18 cellular contexts compared by ENCODE assay signal in genomic region chr16:12219992-12220391, GRCh38.
DNase-seq lines count a peak whose midpoint lies in the region; ATAC-seq and TF ChIP-seq lines count a peak whose summit lies in the region.
"Had no signal": no experiment of that assay in that cellular context is flagged by ENCODE, and none has a peak within 500 bp of the region (broad histone marks: within the 10 kb centered on the region; RNA-seq: fewer than 3 reads in every experiment).

No MANE protein-coding gene starts in this region.

- H3K4me1 Mint-ChIP-seq in CD8-positive, alpha-beta memory T cell, result no peaks in the 10 kb centered on the region
- H3K4me1 Mint-ChIP-seq: CD14-positive monocyte had no signal

- H3K4me3 Mint-ChIP-seq in CD8-positive, alpha-beta memory T cell, result no peak overlapping the region
- H3K4me3 Mint-ChIP-seq: CD14-positive monocyte; CD4-positive, alpha-beta memory T cell; CD4-positive, CD25-positive, alpha-beta regulatory T cell had no signal

- H3K4me1 ChIP-seq in OCI-LY1 (ENCODE audit: insufficient read depth, low read length, severe bottlenecking) (peaks cover 43% of the 10 kb centered on the region), neuronal stem cell (ENCODE audit: control insufficient read depth in 2 of 2, insufficient read depth in 1 of 2, low read depth in 1 of 2, low read length in 2 of 2) (peaks cover 0 to 5% of the 10 kb centered on the region in 2 donors)
- no peaks in the 10 kb centered on the region for H3K4me1 ChIP-seq in CD8-positive, alpha-beta memory T cell (ENCODE audit: insufficient read depth, low read length)
- H3K4me1 ChIP-seq: BE2C, Caco-2 had no signal

- H2BK5ac ChIP-seq in neuronal stem cell (ENCODE audit: low read length), result no peak overlapping the region

- H3K9me2 ChIP-seq in OCI-LY1 (ENCODE audit: low read depth, low read length), result no peaks in the 10 kb centered on the region

- TF ChIP-seq CTCF in OCI-LY1 (IDR thresholded peaks at IDR 0.05; ENCODE audit: low read length), result no peak

- H3K4me2 ChIP-seq in OCI-LY1 (ENCODE audit: low read length), result no peak overlapping the region
- H3K4me2 ChIP-seq in neuronal stem cell (ENCODE audit: insufficient read depth, low read length, poor library complexity, severe bottlenecking), result no peak overlapping the region
- H3K4me2 ChIP-seq: BLaER1 had no signal

- CTCF ChIA-PET in CD8-positive, alpha-beta memory T cell (lab: Charles Lee), result no interaction called here

- no peak overlapping the region for H3K9ac ChIP-seq in OCI-LY1 (ENCODE audit: low read length)
- H3K9ac ChIP-seq in neuronal stem cell (ENCODE audit: low read depth, low read length, poor library complexity), result no peak overlapping the region
- H3K9ac ChIP-seq: BLaER1 had no signal

- DNase-seq in neuronal stem cell (ENCODE audit: low spot score), result no peak
- DNase-seq in CD8-positive, alpha-beta memory T cell, result no peak
- DNase-seq: 8988T; ACHN; BE2C; C1 segment of cervical spinal cord; Caco-2; Calu3; CD4-positive, alpha-beta memory T cell; CD4-positive, CD25-positive, alpha-beta regulatory T cell; DMS79 treated with DMSO at 0.1 percent for 48 hours; GF-D8 had no signal

- H2BK15ac ChIP-seq in neuronal stem cell (ENCODE audit: low read length), result no peak overlapping the region

- H3K4me3 ChIP-seq in OCI-LY1 (ENCODE audit: low read depth, low read length, poor library complexity, severe bottlenecking) (no peak overlapping the region), neuronal stem cell (ENCODE audit: low read length in 2 of 2) (no peak overlapping the region)
- no peak overlapping the region for H3K4me3 ChIP-seq in CD8-positive, alpha-beta memory T cell (ENCODE audit: low read length)
- H3K4me3 ChIP-seq: BLaER1 had no signal

- H3K27me3 ChIP-seq in OCI-LY1 (ENCODE audit: insufficient read depth, low read length) (no peaks in the 10 kb centered on the region), neuronal stem cell (ENCODE audit: control insufficient read depth in 3 of 3, insufficient read depth in 3 of 3, low read depth in 1 of 3, low read length in 3 of 3) (peaks cover 0 to 3% (median 0%) of the 10 kb centered on the region in 3 experiments)
- no peaks in the 10 kb centered on the region for H3K27me3 ChIP-seq in CD8-positive, alpha-beta memory T cell (ENCODE audit: insufficient read depth, low read length, poor library complexity, severe bottlenecking)
- H3K27me3 ChIP-seq: BE2C, BLaER1 had no signal

- H3K4ac ChIP-seq in neuronal stem cell (ENCODE audit: low read length), result no peak overlapping the region

- ATAC-seq in HG02623 (IDR thresholded peaks at IDR 0.05; ENCODE audit: unreplicated experiment) (no peak), GM21576 (IDR thresholded peaks at IDR 0.05; ENCODE audit: unreplicated experiment) (no peak)

- peaks cover 5 to 27% (median 12%) of the 10 kb centered on the region in 3 donors for H3K36me3 Mint-ChIP-seq in CD8-positive, alpha-beta memory T cell

- peak overlapping the region; percentile 70 for H3K18ac ChIP-seq in neuronal stem cell (ENCODE audit: low read length)

- H4K20me1 ChIP-seq in OCI-LY1 (ENCODE audit: insufficient read depth, low read length), result no peaks in the 10 kb centered on the region
- H4K20me1 ChIP-seq: BLaER1 had no signal

- H4K8ac ChIP-seq in neuronal stem cell (ENCODE audit: low read depth, low read length), result no peak overlapping the region

- H4K91ac ChIP-seq in neuronal stem cell (ENCODE audit: low read depth, low read length, poor library complexity), result no peak overlapping the region

- H3K27ac Mint-ChIP-seq in CD8-positive, alpha-beta memory T cell, result peak overlapping the region in 1 of 8 donors; percentile 24
- H3K27ac Mint-ChIP-seq: CD4-positive, CD25-positive, alpha-beta regulatory T cell had no signal

- H3K27me3 Mint-ChIP-seq in CD8-positive, alpha-beta memory T cell, result no peaks in the 10 kb centered on the region
- H3K27me3 Mint-ChIP-seq: CD4-positive, alpha-beta memory T cell; CD4-positive, CD25-positive, alpha-beta regulatory T cell had no signal

- no CpG with 5 or more reads among the region's 4 CpGs for WGBS in neuronal stem cell (ENCODE audit: extremely low coverage in 2 of 2, insufficient read length in 2 of 2, insufficient replicate concordance in 1 of 2), 2 donors

- peak overlapping the region; percentile 67 for H3K27ac ChIP-seq in OCI-LY1 (ENCODE audit: low read depth, low read length, poor library complexity, severe bottlenecking)
- H3K27ac ChIP-seq in angular gyrus (ENCODE audit: low read depth, low read length), result peak overlapping the region; percentile 26
- no peak overlapping the region for H3K27ac ChIP-seq in neuronal stem cell (replicated peaks; ENCODE audit: low read length)
- no peak overlapping the region for H3K27ac ChIP-seq in CD8-positive, alpha-beta memory T cell (ENCODE audit: low read depth, low read length)
- H3K27ac ChIP-seq: BLaER1 had no signal

- no peaks in the 10 kb centered on the region for H3K79me2 ChIP-seq in OCI-LY1 (ENCODE audit: insufficient read depth, low read length)

- no peak overlapping the region for H3K23ac ChIP-seq in neuronal stem cell (ENCODE audit: low read depth, low read length, poor library complexity)

- no peaks in the 10 kb centered on the region for H3F3A ChIP-seq in OCI-LY1 (ENCODE audit: insufficient read depth, low read length)

- H2AFZ ChIP-seq in OCI-LY1 (ENCODE audit: low read length), result no peak overlapping the region
- no peak overlapping the region for H2AFZ ChIP-seq in neuronal stem cell (ENCODE audit: low read length)

- no peak overlapping the region for H2BK12ac ChIP-seq in neuronal stem cell (ENCODE audit: low read length)

- H3K9me3 ChIP-seq in OCI-LY1 (ENCODE audit: low read length), result no peaks in the 10 kb centered on the region
- H3K9me3 ChIP-seq in neuronal stem cell (replicated peaks in 1 of 2; ENCODE audit: control insufficient read depth in 2 of 2, insufficient read depth in 1 of 2, low read depth in 1 of 2, low read length in 2 of 2), result no peaks in the 10 kb centered on the region
- no peaks in the 10 kb centered on the region for H3K9me3 ChIP-seq in CD8-positive, alpha-beta memory T cell (ENCODE audit: low read length)
- H3K9me3 ChIP-seq: BE2C, BLaER1, Caco-2 had no signal

- no peak overlapping the region for H2BK120ac ChIP-seq in neuronal stem cell (ENCODE audit: low read depth, low read length)

- H3K79me1 ChIP-seq in neuronal stem cell (ENCODE audit: low read depth, low read length), result no peaks in the 10 kb centered on the region

- peaks cover 0 to 2% (median 0%) of the 10 kb centered on the region in 5 donors for H3K9me3 Mint-ChIP-seq in CD8-positive, alpha-beta memory T cell
- H3K9me3 Mint-ChIP-seq: CD4-positive, alpha-beta memory T cell had no signal

- no peak overlapping the region for H3K14ac ChIP-seq in neuronal stem cell (ENCODE audit: low read length)

- no peak overlapping the region for H2AK5ac ChIP-seq in neuronal stem cell (ENCODE audit: low read depth, low read length)

- POLR2A ChIA-PET in CD8-positive, alpha-beta memory T cell (lab: Charles Lee), result no interaction called here

- H3K36me3 ChIP-seq in OCI-LY1 (ENCODE audit: insufficient read depth, low read length) (peaks cover 45% of the 10 kb centered on the region), neuronal stem cell (replicated peaks in 1 of 2; ENCODE audit: control insufficient read depth in 2 of 2, insufficient read depth in 2 of 2, low read length in 2 of 2) (no peaks in the 10 kb centered on the region)
- no peaks in the 10 kb centered on the region for H3K36me3 ChIP-seq in CD8-positive, alpha-beta memory T cell (ENCODE audit: insufficient read depth, low read length)
- H3K36me3 ChIP-seq: BE2C had no signal

Comparison
In these comparisons a context has a peak if more than half of its experiments do, and no peak if none do; other contexts are left out.
1. H3K27ac ChIP-seq: peak in OCI-LY1 (single experiment) and angular gyrus (single experiment); none in neuronal stem cell (single experiment) and CD8-positive, alpha-beta memory T cell (single experiment).